In genomic region chr4:151719045-151719743, GRCh38 we compare ENCODE assay signal across 16 cellular contexts. TPM values are rescaled to one million over a fixed set of nuclear protein-coding genes. Genes with fewer than 3 reads are reported as not detected.
A peak's percentile ranks its signal among the peaks of the same experiment; 100 is the strongest.
DNase-seq lines count a peak whose midpoint lies in the region; ATAC-seq, FAIRE-seq and TF ChIP-seq lines count a peak whose summit lies in the region.
"Had no signal": no experiment of that assay in that cellular context is flagged by ENCODE, and none has a peak within 500 bp of the region (broad histone marks: within the 10 kb centered on the region; RNA-seq: fewer than 3 reads in every experiment).

No MANE protein-coding gene starts in this region.

- DNase-seq in NCI-H2227 (lab: John Stamatoyannopoulos, UW; ENCODE audit: unreplicated experiment) = peak; percentile 40
- DNase-seq in NCI-H2227 treated with DMSO at 0.1 percent for 48 hours (lab: John Stamatoyannopoulos, UW) = no peak
- no peak for DNase-seq in GM12878 (ENCODE audit: low read depth, low spot score)
- DNase-seq in left ventricle myocardium inferior = peak; percentile 45
- DNase-seq in smooth muscle cell (lab: John Stamatoyannopoulos, UW; ENCODE audit: unreplicated experiment) = no peak
- DNase-seq in OCI-LY7 (ENCODE audit: low spot score) = no peak
- DNase-seq in esophagus squamous epithelium (lab: John Stamatoyannopoulos, UW) = no peak
- DNase-seq: activated CD4-positive, alpha-beta T cell treated with anti-CD3 and anti-CD28 coated beads for 36 hours; CD4-positive, CD25-positive, alpha-beta regulatory T cell; DMS79; effector memory CD8-positive, alpha-beta T cell; SHP77; stimulated activated naive B cell treated with anti-CD40 and anti-IgM and Interleukin-4, amounts not matched to agents 10 μg/mL and 1 μg/mL and 100 μg/mL, for 72 hours had no signal

- TF ChIP-seq EP300 in GM12878 (IDR thresholded peaks at IDR 0.05; ENCODE audit: borderline replicate concordance in 1 of 2, control insufficient read depth in 1 of 2, low read depth in 2 of 2, low read length in 2 of 2) = no peak

- H3K9me2 ChIP-seq in OCI-LY7 (ENCODE audit: insufficient read depth, low read length) = no peaks in the 10 kb centered on the region

- TF ChIP-seq CTCF in GM12878 (IDR thresholded peaks at IDR 0.05 in 2 of 3, conservative IDR thresholded peaks at IDR 0.05 in 1 of 3; ENCODE audit: control insufficient read depth in 2 of 3, extremely low read depth in 1 of 3, insufficient read depth in 1 of 3, low read depth in 3 of 3, low read length in 3 of 3) (no peak), left ventricle myocardium inferior (IDR thresholded peaks at IDR 0.05; ENCODE audit: borderline replicate concordance) (no peak), smooth muscle cell (IDR thresholded peaks at IDR 0.05; ENCODE audit: borderline replicate concordance, insufficient read depth, poor library complexity, severe bottlenecking) (no peak), OCI-LY7 (conservative IDR thresholded peaks at IDR 0.05; ENCODE audit: low read length) (no peak), esophagus squamous epithelium (IDR thresholded peaks at IDR 0.05) (no peak)

- no peaks in the 10 kb centered on the region for H3K27me3 ChIP-seq in GM12878 (replicated peaks in 1 of 2; ENCODE audit: control insufficient read depth in 2 of 2, insufficient read depth in 2 of 2, low read length in 1 of 2)
- H3K27me3 ChIP-seq in left ventricle myocardium inferior (ENCODE audit: low read depth) = no peaks in the 10 kb centered on the region
- H3K27me3 ChIP-seq in smooth muscle cell (ENCODE audit: low read depth) = no peaks in the 10 kb centered on the region
- H3K27me3 ChIP-seq in esophagus squamous epithelium = no peaks in the 10 kb centered on the region
- H3K27me3 ChIP-seq: tibial nerve had no signal

- H3K79me2 ChIP-seq in GM12878 (ENCODE audit: control insufficient read depth, insufficient read depth, low read length) (no peaks in the 10 kb centered on the region), smooth muscle cell (ENCODE audit: low read depth) (no peaks in the 10 kb centered on the region), OCI-LY7 (ENCODE audit: insufficient read depth, low read depth, low read length) (no peaks in the 10 kb centered on the region)

- no peaks in the 10 kb centered on the region for H3K9me3 ChIP-seq in GM12878 (replicated peaks; ENCODE audit: control insufficient read depth, insufficient read depth, low read length)
- no peaks in the 10 kb centered on the region for H3K9me3 ChIP-seq in left ventricle myocardium inferior (replicated peaks)
- no peaks in the 10 kb centered on the region for H3K9me3 ChIP-seq in smooth muscle cell (replicated peaks; ENCODE audit: low read depth)
- H3K9me3 ChIP-seq in OCI-LY7 (ENCODE audit: low read length) = no peaks in the 10 kb centered on the region
- H3K9me3 ChIP-seq in esophagus squamous epithelium = no peaks in the 10 kb centered on the region
- H3K9me3 ChIP-seq: tibial nerve had no signal

- H2AFZ ChIP-seq in GM12878 (ENCODE audit: control insufficient read depth, low read depth, low read length) (no peak overlapping the region), smooth muscle cell (ENCODE audit: low read depth) (no peak overlapping the region), OCI-LY7 (ENCODE audit: low read length) (no peak overlapping the region)

- H3K4me3 ChIP-seq in GM12878 = no peak overlapping the region
- peak overlapping the region; percentile 0 for H3K4me3 ChIP-seq in left ventricle myocardium inferior
- no peak overlapping the region for H3K4me3 ChIP-seq in smooth muscle cell
- H3K4me3 ChIP-seq in OCI-LY7 (ENCODE audit: low read depth, low read length, poor library complexity, severe bottlenecking) = no peak overlapping the region
- no peak overlapping the region for H3K4me3 ChIP-seq in esophagus squamous epithelium
- H3K4me3 ChIP-seq: tibial nerve had no signal

- no peaks in the 10 kb centered on the region for H3F3A ChIP-seq in smooth muscle cell (ENCODE audit: low read depth)

- TF ChIP-seq POLR2A in GM12878 (IDR thresholded peaks at IDR 0.05; ENCODE audit: low read depth, low read length) (no peak), esophagus squamous epithelium (IDR thresholded peaks at IDR 0.05) (no peak)

- POLR2A ChIA-PET in GM12878 (lab: Charles Lee) (no interaction called here), OCI-LY7 (lab: Charles Lee) (interaction anchor here (0.6 kb wide), 1 partner anchor 1001 kb away, joined by 3 read pairs; no protein-coding TSS in a partner anchor)

- FAIRE-seq in GM12878 (lab: Jason Lieb, UNC) = no peak

- RAD21 ChIA-PET in GM12878 (lab: Charles Lee; ENCODE audit: unreplicated experiment) = no interaction called here

- peaks cover 0 to 4% of the 10 kb centered on the region in 2 experiments; a peak in 3 of 4 replicates for H3K36me3 ChIP-seq in GM12878 (ENCODE audit: control insufficient read depth in 2 of 2, insufficient read depth in 2 of 2, low read length in 1 of 2)
- no peaks in the 10 kb centered on the region for H3K36me3 ChIP-seq in left ventricle myocardium inferior
- H3K36me3 ChIP-seq in smooth muscle cell (ENCODE audit: low read depth) = no peaks in the 10 kb centered on the region
- 0 out of 2 replicates have a peak, but pooled peaks cover 8% of the 10 kb centered on the region for H3K36me3 ChIP-seq in OCI-LY7 (ENCODE audit: insufficient read depth, low read length)
- H3K36me3 ChIP-seq in esophagus squamous epithelium = peaks cover 0 to 28% (median 0%) of the 10 kb centered on the region in 3 donors

- H4K20me1 ChIP-seq in GM12878 (ENCODE audit: control insufficient read depth, insufficient read depth) = no peaks in the 10 kb centered on the region
- no peaks in the 10 kb centered on the region for H4K20me1 ChIP-seq in smooth muscle cell (ENCODE audit: low read depth)
- no peaks in the 10 kb centered on the region for H4K20me1 ChIP-seq in OCI-LY7 (ENCODE audit: insufficient read depth, low read length)

- ATAC-seq in GM12878 = no peak
- ATAC-seq in HG02885 (IDR thresholded peaks at IDR 0.05; ENCODE audit: poor library complexity, unreplicated experiment) = no peak
- ATAC-seq: activated CD4-positive, alpha-beta T cell treated with anti-CD3 and anti-CD28 coated beads for 36 hours; effector memory CD8-positive, alpha-beta T cell; left lobe of liver; stimulated activated naive B cell treated with anti-CD40 and anti-IgM and Interleukin-4, amounts not matched to agents 10 μg/mL and 1 μg/mL and 100 μg/mL, for 72 hours had no signal

- in situ Hi-C loops in GM12878 (cut with MboI) = no loop called here

- H3K9ac ChIP-seq in GM12878 (ENCODE audit: control insufficient read depth, insufficient read depth, low read length) = no peak overlapping the region
- H3K9ac ChIP-seq in smooth muscle cell (ENCODE audit: low read depth) = no peak overlapping the region

- intact Hi-C loops in GM12878 (cut with micrococcal nuclease; ENCODE audit: unreplicated experiment) (no loop called here), left ventricle myocardium inferior (cut with micrococcal nuclease) (no loop called here), OCI-LY7 (cut with micrococcal nuclease; ENCODE audit: unreplicated experiment) (no loop called here), esophagus squamous epithelium (cut with DNase I) (no loop called here)

- H3K4me1 ChIP-seq in GM12878 (ENCODE audit: control insufficient read depth, insufficient read depth, low read length) (no peaks in the 10 kb centered on the region; the same call in 1 of the 2 replicates), left ventricle myocardium inferior (peaks cover 24% of the 10 kb centered on the region), smooth muscle cell (ENCODE audit: low read depth) (peaks cover 7% of the 10 kb centered on the region), OCI-LY7 (ENCODE audit: insufficient read depth, low read length, poor library complexity, severe bottlenecking) (no peaks in the 10 kb centered on the region), esophagus squamous epithelium (peaks cover 0 to 26% (median 0%) of the 10 kb centered on the region in 3 donors)

- TF ChIP-seq RAD21 in GM12878 (IDR thresholded peaks at IDR 0.05; ENCODE audit: insufficient read depth, low read depth, low read length) = no peak

- SMC1A ChIA-PET in GM12878 (lab: Charles Lee; ENCODE audit: uncharacterized antibody, unreplicated experiment) = interaction anchor here (1.0 to 2.2 kb wide), 3 partner anchors 9 to 164 kb away, joined by 3 to 5 read pairs (median 3); no protein-coding TSS in a partner anchor

- H3K27ac ChIP-seq in GM12878 (ENCODE audit: control insufficient read depth, insufficient read depth) (no peak overlapping the region), left ventricle myocardium inferior (replicated peaks) (peak overlapping the region; percentile 86), smooth muscle cell (ENCODE audit: low read depth) (peak overlapping the region; percentile 68), OCI-LY7 (ENCODE audit: low read depth, low read length, poor library complexity, severe bottlenecking) (no peak overlapping the region), esophagus squamous epithelium (peak overlapping the region in 1 of 4 donors; percentile 38)

- BruUV-seq in GM12878 (replicated peaks; lab: Mats Ljungman, UMichigan) (no TSS peak), OCI-LY7 (replicated peaks; lab: Mats Ljungman, UMichigan) (no TSS peak)

- H3K4me2 ChIP-seq in GM12878 (ENCODE audit: control insufficient read depth, insufficient read depth) (no peak overlapping the region), smooth muscle cell (no peak overlapping the region), OCI-LY7 (ENCODE audit: low read length) (no peak overlapping the region)

- CTCF ChIA-PET in GM12878 (lab: Yijun Ruan, JAX) = no interaction called here
- CTCF ChIA-PET in OCI-LY7 (lab: Charles Lee; ENCODE audit: unreplicated experiment) = no interaction called here

- 93% methylated on average over 10 of the region's 10 CpGs for WGBS in GM12878 (ENCODE audit: insufficient coverage, insufficient replicate concordance, low lambda C conversion rate, missing lambda C conversion rate)
- WGBS in smooth muscle cell (ENCODE audit: low lambda C conversion rate) = 54% methylated on average over 10 of the region's 10 CpGs
- 82 to 89% methylated on average over 8 to 9 of the region's 10 CpGs for WGBS in esophagus squamous epithelium, 2 donors

RNA-seq across cellular contexts. Expression of gene GATB, which starts 41.6 kb away (rescaled TPM):
- 38.9 and 40.1 TPM in 2 replicates for total RNA-seq in GM12878 (2013; cell fraction: nucleolus; rRNA removed)
- 29.3 and 30.4 TPM in 2 replicates for total RNA-seq in GM12878 (2014; rRNA removed)
- 27.1 and 29.8 TPM in 2 replicates for total RNA-seq in GM12878 (2014; rRNA removed; fragmentation: Illumina TruSeq; extraction: Trizol)
- 31.0 and 31.5 TPM in 2 replicates for total RNA-seq in GM12878 (2021)
- 9.9 TPM for polyA plus RNA-seq in GM12878 (2011; ENCODE audit: low read depth)
- polyA plus RNA-seq in GM12878 (2011; rRNA removed) = 31.4 and 32.4 TPM in 2 replicates
- 26.2 and 27.6 TPM in 2 replicates for polyA plus RNA-seq in GM12878 (2011; cell fraction: cytosol; rRNA removed)
- polyA plus RNA-seq in GM12878 (2011; cell fraction: nucleus; rRNA removed) = 28.1 and 30.7 TPM in 2 replicates
- 16.2 and 16.5 TPM in 2 replicates for polyA plus RNA-seq in GM12878 (2012)
- 32.0 and 34.7 TPM in 2 replicates for polyA plus RNA-seq in GM12878 (2014; fragmentation: Illumina TruSeq; extraction: Trizol)
- 10 to 100 TPM; 20.5 to 25.6 TPM for polyA plus RNA-seq in GM12878 (2014; fragmentation: Nextera tagmentation; extraction: Ambion mirVana)
- polyA plus RNA-seq in GM12878 (2014; rRNA removed) = 29.9 and 32.5 TPM in 2 replicates
- polyA plus RNA-seq in GM12878 (2016; fragmentation: Nextera tagmentation; extraction: Ambion mirVana) = 10 to 100 TPM; 34.5 to 37.3 TPM
- polyA minus RNA-seq in GM12878 (2011; rRNA and poly(A)+ RNA removed) = 23.9 and 24.2 TPM in 2 replicates
- 7.2 and 10.4 TPM in 2 replicates for polyA minus RNA-seq in GM12878 (2011; cell fraction: cytosol; rRNA and poly(A)+ RNA removed)
- polyA minus RNA-seq in GM12878 (2011; cell fraction: nucleus; rRNA and poly(A)+ RNA removed) = 16.4 and 22.3 TPM in 2 replicates
- 102 TPM for total RNA-seq in left ventricle myocardium inferior
- total RNA-seq in smooth muscle cell = 17.6 and 19.8 TPM in 2 replicates
- polyA plus RNA-seq in smooth muscle cell = 15.7 and 19.4 TPM in 2 replicates
- total RNA-seq in OCI-LY7 (2014; rRNA removed; shearing (Covaris generic)) = 24.6 and 25.2 TPM in 2 replicates
- 22.9 and 26.5 TPM in 2 replicates for total RNA-seq in OCI-LY7 (2022)
- 10 to 100 TPM; 13.4 to 29.8 (median 24.2) TPM for total RNA-seq in esophagus squamous epithelium

Comparison
In these comparisons a context has a peak if more than half of its experiments do, and no peak if none do; other contexts are left out.
1. DNase-seq: peak in NCI-H2227 (single experiment) and left ventricle myocardium inferior (single experiment); none in NCI-H2227 treated with DMSO at 0.1 percent for 48 hours (single experiment), GM12878 (single experiment), smooth muscle cell (single experiment), OCI-LY7 (single experiment) and esophagus squamous epithelium (single experiment).
2. H3K27ac ChIP-seq: peak in left ventricle myocardium inferior (single experiment) and smooth muscle cell (single experiment); none in GM12878 (single experiment) and OCI-LY7 (single experiment).